Comparison of ENCODE assay signal across 8 cellular contexts in genomic region chr12:6430124-6430989, GRCh38. TPM values are rescaled to one million over a fixed set of nuclear protein-coding genes. Genes with fewer than 3 reads are reported as not detected.
DNase-seq lines count a peak whose midpoint lies in the region; ATAC-seq and TF ChIP-seq lines count a peak whose summit lies in the region.

No MANE protein-coding gene starts in this region.

- no peak for TF ChIP-seq CTCF in neural progenitor cell (IDR thresholded peaks at IDR 0.05)
- TF ChIP-seq CTCF in vagina (IDR thresholded peaks at IDR 0.05): peak in 1 of 3 experiments; percentile 13

- H3K27ac Mint-ChIP-seq in neural progenitor cell: peak overlapping the region; percentile 24

- H3K4me2 ChIP-seq in neural progenitor cell: no peak overlapping the region

- no peaks in the 10 kb centered on the region for H4K20me1 ChIP-seq in neural progenitor cell (ENCODE audit: low read depth)

- H3K9ac ChIP-seq in neural progenitor cell: no peak overlapping the region

- peaks cover 3% of the 10 kb centered on the region for H3K4me1 ChIP-seq in neural progenitor cell
- H3K4me1 ChIP-seq in vagina: peaks cover 16% of the 10 kb centered on the region

- no peaks in the 10 kb centered on the region for H3K36me3 ChIP-seq in neural progenitor cell
- H3K36me3 ChIP-seq in vagina: no peaks in the 10 kb centered on the region
- H3K36me3 ChIP-seq in H7 (replicated peaks; ENCODE audit: control insufficient read depth, insufficient read depth, low read length): no peaks in the 10 kb centered on the region

- peak overlapping the region; percentile 1 for H2AFZ ChIP-seq in neural progenitor cell (replicated peaks)

- no peaks in the 10 kb centered on the region for H3K9me3 ChIP-seq in neural progenitor cell (ENCODE audit: low read depth)
- no peaks in the 10 kb centered on the region for H3K9me3 ChIP-seq in vagina

- no peaks in the 10 kb centered on the region for H3K79me2 ChIP-seq in neural progenitor cell (ENCODE audit: low read depth)

- H3K4me3 ChIP-seq in neural progenitor cell (no peak overlapping the region), vagina (peak overlapping the region; percentile 34 to 37), H7 (ENCODE audit: insufficient read depth, low read depth, low read length) (no peak overlapping the region)

- H3K36me3 Mint-ChIP-seq in neural progenitor cell: no peaks in the 10 kb centered on the region

- H3K4me3 Mint-ChIP-seq in neural progenitor cell: no peak overlapping the region

- DNase-seq in CMK (ENCODE audit: low read depth) (peak; percentile 81), NAMALWA (ENCODE audit: low spot score) (peak; percentile 46), fibroblast of peridontal ligament (ENCODE audit: extremely low read depth) (peak; percentile 98), neural progenitor cell (ENCODE audit: low spot score) (no peak), vagina (ENCODE audit: extremely low spot score in 2 of 2) (peak in 1 of 2 donors; percentile 98), H7 (no peak)
- peak; percentile 69 for DNase-seq in activated CD8-positive, alpha-beta memory T cell treated with anti-CD3 and anti-CD28 coated beads, Interleukin-2, amount 50 U/mL, for 4 hours

- ATAC-seq in HG02759 (IDR thresholded peaks at IDR 0.05; ENCODE audit: unreplicated experiment): no peak

- no peak for TF ChIP-seq POLR2A in vagina (IDR thresholded peaks at IDR 0.05)

- no peaks in the 10 kb centered on the region for H3K9me3 Mint-ChIP-seq in neural progenitor cell

- intact Hi-C loops in vagina (cut with DNase I): loop anchor here (2.0 kb wide), 1 partner anchor 20 kb away; no protein-coding TSS in a partner anchor

- H3K27me3 Mint-ChIP-seq in neural progenitor cell (ENCODE audit: insufficient read depth, low read depth): no peaks in the 10 kb centered on the region

- peaks cover 20% of the 10 kb centered on the region for H3K4me1 Mint-ChIP-seq in neural progenitor cell

- H3K27ac ChIP-seq in neural progenitor cell: no peak overlapping the region
- H3K27ac ChIP-seq in vagina: peak overlapping the region; percentile 89

- no peaks in the 10 kb centered on the region for H3K27me3 ChIP-seq in neural progenitor cell
- no peaks in the 10 kb centered on the region for H3K27me3 ChIP-seq in vagina
- no peaks in the 10 kb centered on the region for H3K27me3 ChIP-seq in H7 (ENCODE audit: control insufficient read depth, insufficient read depth, low read length)

- H3F3A ChIP-seq in neural progenitor cell (ENCODE audit: low read depth): no peaks in the 10 kb centered on the region

RNA-seq across cellular contexts. Expression of gene CD27, which starts 14.4 kb away (rescaled TPM):
- 0.43 TPM in 1 of 2 replicates, not detected in the other for total RNA-seq in neural progenitor cell (ENCODE audit: low replicate concordance)
- total RNA-seq in vagina: 1.2 TPM
- not detected in 2 replicates for total RNA-seq in H7 (2014; rRNA removed; shearing (Covaris generic))

RNA-seq across cellular contexts. Expression of gene TAPBPL, which starts 21.5 kb away (rescaled TPM):
- 0.56 TPM in 1 of 2 replicates, not detected in the other for total RNA-seq in neural progenitor cell (ENCODE audit: low replicate concordance)
- total RNA-seq in vagina: 21.1 TPM
- total RNA-seq in H7 (2014; rRNA removed; shearing (Covaris generic)): 0.62 and 1.0 TPM in 2 replicates

RNA-seq across cellular contexts. Expression of gene VAMP1, which starts 40.1 kb away (rescaled TPM):
- total RNA-seq in neural progenitor cell (ENCODE audit: low replicate concordance) (14.3 and 23.1 TPM in 2 replicates), vagina (12.5 TPM)
- total RNA-seq in H7 (2014; rRNA removed; shearing (Covaris generic)): 23.9 and 26.8 TPM in 2 replicates

RNA-seq across cellular contexts. Expression of gene LTBR, which starts 46.4 kb away (rescaled TPM):
- 0.25 TPM in 1 of 2 replicates, not detected in the other for total RNA-seq in neural progenitor cell (ENCODE audit: low replicate concordance)
- 146 TPM for total RNA-seq in vagina
- total RNA-seq in H7 (2014; rRNA removed; shearing (Covaris generic)): 2.5 and 3.6 TPM in 2 replicates

RNA-seq across cellular contexts. Expression of gene SCNN1A, which starts 55.0 kb away (rescaled TPM):
- total RNA-seq in neural progenitor cell (ENCODE audit: low replicate concordance) (1.2 and 5.0 TPM in 2 replicates), vagina (55.2 TPM)
- total RNA-seq in H7 (2014; rRNA removed; shearing (Covaris generic)): 28.5 and 41.7 TPM in 2 replicates

Comparison
In these comparisons a context has a peak if more than half of its experiments do, and no peak if none do; other contexts are left out.
1. DNase-seq: peak in CMK (single experiment), NAMALWA (single experiment), activated CD8-positive, alpha-beta memory T cell treated with anti-CD3 and anti-CD28 coated beads, Interleukin-2, amount 50 U/mL, for 4 hours (single experiment) and fibroblast of peridontal ligament (single experiment); none in neural progenitor cell (single experiment) and H7 (single experiment).
2. H3K4me3 ChIP-seq: peak in vagina (2 of 2); none in neural progenitor cell (single experiment) and H7 (single experiment).
3. RNA of gene TAPBPL, which starts 21.5 kb away (total RNA-seq): 21.1 TPM in vagina (single experiment); 0.62 to 1.0 TPM in H7 and 0.56 TPM in neural progenitor cell; every median in the first group is over 10 times any median in the second.